18 cellular contexts compared by ENCODE assay signal in the genomic region with DNA sequence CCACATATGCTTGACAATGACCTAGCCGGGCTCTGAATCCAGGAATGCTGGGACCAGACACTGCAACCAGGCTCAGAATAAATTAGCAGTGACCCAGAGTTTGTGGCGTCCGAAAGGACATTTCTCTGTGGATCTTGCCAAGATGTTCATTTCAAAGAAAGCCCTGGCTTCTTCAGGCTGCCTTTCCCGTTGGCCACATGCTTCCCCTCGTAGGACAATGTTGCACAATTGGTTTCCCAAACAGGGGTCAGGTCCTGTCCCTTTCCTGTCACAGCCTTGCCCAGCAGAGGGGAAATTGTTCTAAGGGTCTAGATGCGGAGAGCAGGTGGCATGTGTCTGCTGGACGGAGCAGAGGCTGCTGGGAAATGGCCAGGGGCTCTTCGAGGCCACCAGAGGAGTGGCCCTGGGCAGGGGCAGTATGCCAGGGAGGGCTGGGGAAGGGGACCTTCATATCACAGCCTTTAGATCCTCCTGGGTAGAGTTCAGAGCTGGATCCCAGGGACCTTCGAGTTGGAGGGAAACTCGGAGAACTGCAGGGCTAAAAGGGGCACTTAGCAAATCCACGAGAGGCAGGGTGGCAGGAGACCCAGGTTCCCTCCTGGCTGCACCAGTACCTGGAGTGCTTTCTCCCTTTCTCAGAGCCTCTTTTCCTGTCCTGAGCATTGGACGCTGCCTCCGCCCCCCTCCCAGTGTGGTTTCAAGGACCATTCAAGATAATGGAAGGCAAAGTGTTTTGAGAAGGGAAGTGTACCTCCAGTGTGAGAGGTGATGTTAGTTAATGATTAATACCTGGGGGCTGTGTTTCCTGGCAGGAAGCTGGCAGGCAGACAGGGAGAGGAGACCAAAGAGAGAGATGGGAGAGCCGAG. TPM values are rescaled to one million over a fixed set of nuclear protein-coding genes. Genes with fewer than 3 reads are reported as not detected.
DNase-seq lines count a peak whose midpoint lies in the region; ATAC-seq and TF ChIP-seq lines count a peak whose summit lies in the region.
"Had no signal": no experiment of that assay in that cellular context is flagged by ENCODE, and none has a peak within 500 bp of the region (broad histone marks: within the 10 kb centered on the region; RNA-seq: fewer than 3 reads in every experiment).

No MANE protein-coding gene starts in this region.

- no peak for TF ChIP-seq CTCF in hepatocyte (IDR thresholded peaks at IDR 0.05; ENCODE audit: poor library complexity)

- H3K9me2 ChIP-seq in hepatocyte (replicated peaks; ENCODE audit: insufficient read depth): no peaks in the 10 kb centered on the region

- ATAC-seq in HG02588 (IDR thresholded peaks at IDR 0.05; ENCODE audit: unreplicated experiment) (no peak), GM18520 (IDR thresholded peaks at IDR 0.05; ENCODE audit: unreplicated experiment) (no peak)
- ATAC-seq: activated T-helper 17 cell treated with anti-CD3 and anti-CD28 coated beads, Interleukin-2, amount 50 U/mL, for 72 hours; effector memory CD8-positive, alpha-beta T cell; stimulated activated memory B cell treated with anti-CD40 and anti-IgM and Interleukin-4, amounts not matched to agents 10 μg/mL and 1 μg/mL and 100 μg/mL, for 72 hours had no signal

- no peak overlapping the region for H2AFZ ChIP-seq in hepatocyte

- no peaks in the 10 kb centered on the region for H3K27me3 ChIP-seq in hepatocyte
- H3K27me3 ChIP-seq: BLaER1 had no signal

- H3K79me2 ChIP-seq in hepatocyte: no peaks in the 10 kb centered on the region

- peak overlapping the region; percentile 56 for H3K4me2 ChIP-seq in hepatocyte
- H3K4me2 ChIP-seq: BLaER1 had no signal

- DNase-seq in DMS53 (lab: John Stamatoyannopoulos, UW): peak; percentile 90
- DNase-seq in NCI-H146 treated with DMSO at 0.1 percent for 48 hours (lab: John Stamatoyannopoulos, UW; ENCODE audit: unreplicated experiment): peak; percentile 26
- DNase-seq in hepatocyte (ENCODE audit: low spot score): peak; percentile 70
- DNase-seq in posterior vena cava (ENCODE audit: low spot score): peak; percentile 71
- DNase-seq in foreskin melanocyte: no peak
- no peak for DNase-seq in activated gamma-delta T cell treated with Interleukin-2 at 50 U/mL for 16 hours
- DNase-seq: activated CD4-positive, alpha-beta T cell treated with anti-CD3 and anti-CD28 coated beads, Interleukin-2, amount 10 ng/mL, durations not matched to agents 24 days and 14 days; effector memory CD8-positive, alpha-beta T cell; EL; GOT3; NCI-H1092; stimulated activated CD4-positive, alpha-beta T cell treated with anti-CD3 and anti-CD28 coated beads, Interleukin-1b, Interleukin-23, amount 100 ng/mL, for 48 hours; T-helper 1 cell had no signal

- no peak overlapping the region for H3K4me3 ChIP-seq in hepatocyte
- H3K4me3 ChIP-seq: BLaER1 had no signal

- H4K20me1 ChIP-seq in hepatocyte (ENCODE audit: insufficient read depth, poor library complexity, severe bottlenecking): no peaks in the 10 kb centered on the region
- H4K20me1 ChIP-seq: BLaER1 had no signal

- H3K27ac ChIP-seq in hepatocyte: peak overlapping the region; percentile 65
- H3K27ac ChIP-seq: BLaER1 had no signal

- 65% methylated on average over 14 of the region's 14 CpGs for WGBS in hepatocyte (ENCODE audit: low lambda C conversion rate, missing lambda C conversion rate)

- no peaks in the 10 kb centered on the region for H3K36me3 ChIP-seq in hepatocyte (replicated peaks; ENCODE audit: insufficient read depth, low read depth)
- H3K36me3 ChIP-seq: BLaER1 had no signal

- H3K4me1 ChIP-seq in hepatocyte (ENCODE audit: insufficient read depth): peaks cover 17% of the 10 kb centered on the region

- intact Hi-C loops in posterior vena cava (cut with DNase I): loop anchor here in 1 of 2 donors (5.0 kb wide), 2 partner anchors 37 to 48 kb away; no protein-coding TSS in a partner anchor

- no peaks in the 10 kb centered on the region for H3K9me3 ChIP-seq in hepatocyte (ENCODE audit: low read depth)
- H3K9me3 ChIP-seq: BLaER1 had no signal

RNA-seq across cellular contexts. Expression of gene C11orf96, which starts 42.3 kb away (rescaled TPM):
- total RNA-seq in hepatocyte (23.2 and 30.7 TPM in 2 replicates), posterior vena cava (1,000 to 10,000 TPM in 1 of 2 donors, 100 to 1,000 TPM in 1; 576 to 1,371 TPM)
- polyA plus RNA-seq in hepatocyte: 9.3 and 13.3 TPM in 2 replicates

Comparison
In these comparisons a context has a peak if more than half of its experiments do, and no peak if none do; other contexts are left out.
1. DNase-seq: peak in DMS53 (single experiment), NCI-H146 treated with DMSO at 0.1 percent for 48 hours (single experiment), hepatocyte (single experiment) and posterior vena cava (single experiment); none in foreskin melanocyte (single experiment) and activated gamma-delta T cell treated with Interleukin-2 at 50 U/mL for 16 hours (single experiment).
2. RNA of gene C11orf96, which starts 42.3 kb away (total RNA-seq): 576 to 1,371 TPM in posterior vena cava; 23.2 to 30.7 TPM in hepatocyte; every median in the first group is over 10 times any median in the second.